In the genomic region with DNA sequence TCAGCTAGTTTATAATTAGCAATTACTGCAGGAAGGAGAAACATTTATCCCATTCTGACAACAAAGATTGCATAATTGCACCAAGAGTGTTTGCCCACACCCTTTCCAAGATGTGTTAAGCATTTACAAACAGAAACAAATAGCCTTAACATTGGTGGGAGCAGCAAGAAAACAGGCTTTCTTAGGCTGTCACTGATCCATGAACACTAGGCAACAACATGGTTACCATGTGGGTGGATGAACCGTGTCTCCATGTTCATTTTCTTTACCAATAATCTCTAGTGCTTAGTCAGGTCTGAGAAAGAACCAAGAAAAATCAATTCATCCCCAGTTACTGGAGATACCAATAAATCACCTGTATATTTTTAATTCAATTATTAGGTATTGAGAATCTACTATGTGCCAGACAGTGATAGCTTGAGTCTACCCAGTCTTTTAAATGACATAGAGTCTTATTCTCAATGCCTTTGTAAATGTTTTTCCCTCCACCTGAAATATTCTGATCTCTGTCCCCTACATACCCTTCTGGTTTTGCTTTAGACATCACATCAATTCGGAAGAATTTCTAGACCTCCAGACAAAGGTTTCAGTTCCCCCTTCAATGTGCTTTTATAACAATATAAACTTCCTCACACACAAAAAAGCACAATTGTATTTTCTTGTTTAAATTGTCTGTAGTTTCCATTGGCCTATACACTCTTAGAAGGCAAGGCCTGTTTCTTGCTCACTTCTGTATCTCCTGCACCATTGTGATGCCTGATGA, we compare ENCODE assay signal across 19 cellular contexts.
"Had no signal": no experiment of that assay in that cellular context is flagged by ENCODE, and none has a peak within 500 bp of the region (broad histone marks: within the 10 kb centered on the region; RNA-seq: fewer than 3 reads in every experiment).

No MANE protein-coding gene starts in this region.

- ATAC-seq: activated T-cell treated with anti-CD3 and anti-CD28 coated beads, Interleukin-2, amount 50 U/mL, for 72 hours; left ventricle myocardium superior; mucosa of descending colon; naive thymus-derived CD4-positive, alpha-beta T cell; psoas muscle; right lobe of liver had no signal

- H3K27me3 Mint-ChIP-seq: dendritic cell treated with granulocyte-macrophage colony-stimulating factor and Interleukin-4, amounts not matched to agents 40 ng/mL and 50 ng/mL, for 4 days; naive thymus-derived CD4-positive, alpha-beta T cell had no signal

- H3K27ac Mint-ChIP-seq: activated T-cell treated with anti-CD3 and anti-CD28 coated beads, Interleukin-2, amount 50 U/mL, for 72 hours; neural progenitor cell had no signal

- H3K4me3 Mint-ChIP-seq: activated T-cell treated with anti-CD3 and anti-CD28 coated beads, Interleukin-2, amount 50 U/mL, for 72 hours; dendritic cell treated with granulocyte-macrophage colony-stimulating factor and Interleukin-4, amounts not matched to agents 40 ng/mL and 50 ng/mL, for 4 days; naive thymus-derived CD4-positive, alpha-beta T cell; neural progenitor cell had no signal

- DNase-seq: activated CD4-positive, alpha-beta T cell treated with anti-CD3 and anti-CD28 coated beads for 1 hour; activated CD8-positive, alpha-beta memory T cell treated with anti-CD3 and anti-CD28 coated beads for 24 hours; activated effector memory CD4-positive, alpha-beta T cell treated with anti-CD3 and anti-CD28 coated beads, Interleukin-2, amount 50 U/mL, for 16 hours; activated naive CD4-positive, alpha-beta T cell treated with anti-CD3 and anti-CD28 coated beads, Interleukin-2, amount 50 U/mL, for 16 hours; activated T-cell treated with anti-CD3 and anti-CD28 coated beads, Interleukin-2, amount 50 U/mL, for 72 hours; adrenal gland; effector CD8-positive, alpha-beta T cell; left ventricle myocardium superior; mucosa of descending colon; naive thymus-derived CD4-positive, alpha-beta T cell; psoas muscle; right lobe of liver; stimulated activated CD4-positive, alpha-beta T cell treated with anti-CD3 and anti-CD28 coated beads, Interleukin-4, amount 100 ng/mL, for 1 hour; T-helper 2 cell; tibial artery; uterus; WERI-Rb-1 had no signal

- H3K9me3 Mint-ChIP-seq: activated T-cell treated with anti-CD3 and anti-CD28 coated beads, Interleukin-2, amount 50 U/mL, for 72 hours; dendritic cell treated with granulocyte-macrophage colony-stimulating factor and Interleukin-4, amounts not matched to agents 40 ng/mL and 50 ng/mL, for 4 days; neural progenitor cell had no signal

- H3K4me1 Mint-ChIP-seq: neural progenitor cell had no signal

- H3K36me3 Mint-ChIP-seq: naive thymus-derived CD4-positive, alpha-beta T cell; neural progenitor cell had no signal
